1 cellular context compared by ENCODE assay signal in genomic region chr18:70419526-70419925, GRCh38.
TF ChIP-seq lines count a peak whose summit lies in the region.

No MANE protein-coding gene starts in this region.

TF ChIP-seq in SK-N-SH, 30 proteins besides CTCF, POLR2A, EP300 and RAD21 (continued from another document):
- TF ChIP-seq USF2 (IDR thresholded peaks at IDR 0.05; ENCODE audit: borderline replicate concordance, low read depth, low read length) (no peak), POLR2AphosphoS5 (IDR thresholded peaks at IDR 0.05; ENCODE audit: low read depth, low read length) (no peak), FOSL2 (IDR thresholded peaks at IDR 0.05; ENCODE audit: borderline replicate concordance, low read depth) (peak; percentile 50; the same call in 1 of the 2 replicates), JUND (IDR thresholded peaks at IDR 0.05) (peak; percentile 59), MAX (IDR thresholded peaks at IDR 0.05; ENCODE audit: low read depth) (0 out of 2 replicates have a peak, but pooled peaks have one; percentile 17), USF1 (IDR thresholded peaks at IDR 0.05; ENCODE audit: borderline replicate concordance, low read depth) (no peak), ZBTB33 (IDR thresholded peaks at IDR 0.05; ENCODE audit: borderline replicate concordance, low read depth) (no peak), SIN3A (IDR thresholded peaks at IDR 0.05; ENCODE audit: borderline replicate concordance, low read depth, low read length) (no peak), TCF12 (IDR thresholded peaks at IDR 0.05) (peak; percentile 70; the same call in 1 of the 2 replicates), NFIC (IDR thresholded peaks at IDR 0.05; ENCODE audit: borderline replicate concordance) (no peak), FOXM1 (IDR thresholded peaks at IDR 0.05; ENCODE audit: low read depth) (no peak), NRF1 (IDR thresholded peaks at IDR 0.05; ENCODE audit: low read depth, low read length) (no peak), RXRA (IDR thresholded peaks at IDR 0.05; ENCODE audit: borderline replicate concordance, low read depth) (peak; percentile 39; the same call in 1 of the 2 replicates), TEAD4 (IDR thresholded peaks at IDR 0.05; ENCODE audit: borderline replicate concordance, insufficient read depth) (no peak), RCOR1 (IDR thresholded peaks at IDR 0.05; ENCODE audit: low read length) (no peak)
TF ChIP-seq in SK-N-SH: peak in this region for 6.
